ENCODE assay signal across 17 cellular contexts in the genomic region with DNA sequence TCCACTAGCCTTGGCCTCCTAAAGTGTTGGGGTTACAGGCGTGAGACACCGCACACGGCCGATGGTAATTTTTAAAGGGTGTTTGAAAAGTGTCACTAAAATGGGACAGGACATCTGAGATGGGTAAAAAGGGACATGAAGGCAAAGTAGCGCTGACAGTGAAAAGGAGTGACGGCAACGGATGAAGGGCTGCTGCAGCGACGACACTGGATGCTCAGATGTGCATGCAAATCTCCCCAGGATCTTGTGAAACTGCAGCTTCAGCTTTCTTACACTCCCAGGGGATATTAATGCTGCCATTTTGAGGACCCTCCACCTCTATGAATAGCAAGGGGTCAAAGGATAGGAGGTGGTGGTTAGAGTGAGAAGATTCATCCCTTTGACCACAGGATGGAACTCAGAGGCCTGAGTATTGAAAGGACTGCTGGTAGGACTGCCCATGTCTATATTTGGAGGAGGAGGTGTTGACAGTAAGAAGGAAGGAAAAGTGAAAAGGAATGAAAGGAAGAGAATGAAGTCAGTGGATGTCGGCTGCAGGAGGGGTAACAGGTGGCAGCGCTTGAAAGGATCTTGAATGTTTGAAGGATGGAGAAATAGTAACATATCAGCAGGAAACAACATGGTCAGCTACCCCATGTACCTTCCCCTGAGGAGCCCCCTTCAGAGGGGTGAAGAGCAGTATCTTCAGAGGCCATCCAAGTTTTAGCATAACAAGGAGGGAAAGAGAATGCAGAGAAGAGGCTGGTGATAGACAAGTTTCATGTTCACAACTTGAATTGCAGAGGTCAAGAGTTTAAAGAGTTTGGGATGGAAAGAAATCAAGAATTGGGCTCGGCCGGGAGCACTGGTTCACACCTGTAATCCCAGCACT.
"Had no signal": no experiment of that assay in that cellular context is flagged by ENCODE, and none has a peak within 500 bp of the region (broad histone marks: within the 10 kb centered on the region; RNA-seq: fewer than 3 reads in every experiment).

No MANE protein-coding gene starts in this region.

- H3K36me3 ChIP-seq: pancreas had no signal

- H3K4me3 ChIP-seq: left lung, pancreas had no signal

- H3K27me3 ChIP-seq: left lung, pancreas had no signal

- H3K36me3 Mint-ChIP-seq: type B pancreatic cell had no signal

- H3K4me1 ChIP-seq: pancreas had no signal

- H3K9me3 Mint-ChIP-seq: activated B cell treated with CpG ODN at 0.5 μM for 24 hours; activated CD4-positive, alpha-beta T cell treated with anti-CD3 and anti-CD28 coated beads, Interleukin-2, amount 10 ng/mL, durations not matched to agents 7 days and 5 days; activated naive CD4-positive, alpha-beta T cell treated with anti-CD3 and anti-CD28 coated beads for 36 hours; activated T-helper 17 cell treated with anti-CD3 and anti-CD28 coated beads, Interleukin-2, amount 50 U/mL, for 72 hours; endodermal cell; type B pancreatic cell had no signal

- H3K4me3 Mint-ChIP-seq: activated B cell treated with CpG ODN at 0.5 μM for 24 hours; activated CD4-positive, alpha-beta T cell treated with anti-CD3 and anti-CD28 coated beads, Interleukin-2, amount 10 ng/mL, durations not matched to agents 7 days and 5 days; activated naive CD4-positive, alpha-beta T cell treated with anti-CD3 and anti-CD28 coated beads for 36 hours; activated T-helper 17 cell treated with anti-CD3 and anti-CD28 coated beads, Interleukin-2, amount 50 U/mL, for 72 hours; endodermal cell; type B pancreatic cell had no signal

- ATAC-seq: activated T-helper 17 cell treated with anti-CD3 and anti-CD28 coated beads, Interleukin-2, amount 50 U/mL, for 72 hours; left lung; naive thymus-derived CD4-positive, alpha-beta T cell; pancreas had no signal

- H3K27ac ChIP-seq: left lung, pancreas had no signal

- H3K27me3 Mint-ChIP-seq: activated B cell treated with CpG ODN at 0.5 μM for 24 hours; activated CD4-positive, alpha-beta T cell treated with anti-CD3 and anti-CD28 coated beads, Interleukin-2, amount 10 ng/mL, durations not matched to agents 7 days and 5 days; activated T-helper 17 cell treated with anti-CD3 and anti-CD28 coated beads, Interleukin-2, amount 50 U/mL, for 72 hours; naive thymus-derived CD4-positive, alpha-beta T cell; type B pancreatic cell had no signal

- DNase-seq: activated B cell treated with CpG ODN at 0.5 μM for 24 hours; activated CD4-positive, alpha-beta T cell treated with anti-CD3 and anti-CD28 coated beads, Interleukin-2, amount 10 ng/mL, durations not matched to agents 7 days and 5 days; activated naive CD4-positive, alpha-beta T cell treated with anti-CD3 and anti-CD28 coated beads for 36 hours; dermis blood vessel endothelial cell; endodermal cell; erythroblast; kidney; left lung; mammary epithelial cell; naive thymus-derived CD4-positive, alpha-beta T cell; pancreas; small intestine; stimulated activated CD4-positive, alpha-beta T cell treated with anti-CD3 and anti-CD28 coated beads, Interleukin-4, amount 100 ng/mL, for 24 hours; stimulated activated naive CD4-positive, alpha-beta T cell treated with Interleukin-2 at 50 U/mL for 16 hours had no signal

- H3K9me3 ChIP-seq: left lung, pancreas had no signal

- H3K27ac Mint-ChIP-seq: activated B cell treated with CpG ODN at 0.5 μM for 24 hours; activated naive CD4-positive, alpha-beta T cell treated with anti-CD3 and anti-CD28 coated beads for 36 hours; activated T-helper 17 cell treated with anti-CD3 and anti-CD28 coated beads, Interleukin-2, amount 50 U/mL, for 72 hours; endodermal cell; type B pancreatic cell had no signal

- FAIRE-seq: kidney, pancreas, small intestine, TTC549 had no signal
